Comparison of ENCODE assay signal across 15 cellular contexts in the genomic region with DNA sequence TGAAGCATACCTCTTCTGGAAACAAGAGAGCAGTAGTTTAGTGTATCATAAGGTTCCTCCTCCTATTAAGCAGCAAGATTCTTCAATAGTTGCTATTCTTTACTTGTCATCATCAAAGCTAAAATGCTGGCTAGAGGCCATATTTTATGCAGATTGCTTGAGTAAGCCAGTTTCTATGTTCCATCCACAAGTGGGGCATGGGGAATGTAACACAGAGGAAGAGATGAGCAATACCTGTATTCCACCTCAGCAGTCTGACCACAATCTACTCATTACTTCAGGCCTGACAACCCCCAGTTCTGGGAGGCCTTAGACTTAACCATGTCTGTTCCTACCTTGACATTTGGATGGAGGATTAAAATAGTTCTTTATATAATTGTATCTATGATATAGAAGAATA.
A peak's percentile ranks its signal among the peaks of the same experiment; 100 is the strongest.
DNase-seq lines count a peak whose midpoint lies in the region; ATAC-seq and TF ChIP-seq lines count a peak whose summit lies in the region.
"Had no signal": no experiment of that assay in that cellular context is flagged by ENCODE, and none has a peak within 500 bp of the region (broad histone marks: within the 10 kb centered on the region; RNA-seq: fewer than 3 reads in every experiment).

No MANE protein-coding gene starts in this region.

- no peaks in the 10 kb centered on the region for H3K27me3 Mint-ChIP-seq in activated T-cell treated with anti-CD3 and anti-CD28 coated beads, Interleukin-2, amount 50 U/mL, for 24 hours

- in situ Hi-C loops in brain microvascular endothelial cell (cut with HindIII; ENCODE audit: low pct_ligation_motif_present, low sequenced_read_pairs) = no loop called here

- no peaks in the 10 kb centered on the region for H3K36me3 Mint-ChIP-seq in activated T-cell treated with anti-CD3 and anti-CD28 coated beads, Interleukin-2, amount 50 U/mL, for 24 hours (ENCODE audit: low read depth)

- DNase-seq in activated T-cell treated with anti-CD3 and anti-CD28 coated beads for 48 hours (ENCODE audit: low read depth) = peak; percentile 8
- no peak for DNase-seq in activated T-cell treated with anti-CD3 and anti-CD28 coated beads, Interleukin-2, amount 50 U/mL, for 24 hours
- DNase-seq in astrocyte of the hippocampus (ENCODE audit: low read depth, low spot score) = peak; percentile 15
- peak; percentile 42 for DNase-seq in stimulated activated CD4-positive, alpha-beta T cell treated with anti-CD3 and anti-CD28 coated beads, Interleukin-4, amount 100 ng/mL, for 24 hours
- DNase-seq in brain microvascular endothelial cell = no peak
- DNase-seq in NCI-H1048 (lab: John Stamatoyannopoulos, UW) = no peak
- DNase-seq: Calu3, colonic mucosa, midbrain, NCI-H2081 treated with DMSO at 0.1 percent for 48 hours, SJCRH30, spleen had no signal

- H3K36me3 ChIP-seq in brain microvascular endothelial cell (replicated peaks) = no peaks in the 10 kb centered on the region
- H3K36me3 ChIP-seq: colonic mucosa, SJCRH30, spleen had no signal

- no peaks in the 10 kb centered on the region for H3K27me3 ChIP-seq in brain microvascular endothelial cell (replicated peaks)
- H3K27me3 ChIP-seq: colonic mucosa, SJCRH30, spleen had no signal

- peak; percentile 58 for ATAC-seq in HG03565 (IDR thresholded peaks at IDR 0.05; ENCODE audit: unreplicated experiment)
- no peak for ATAC-seq in GM18517 (IDR thresholded peaks at IDR 0.05; ENCODE audit: unreplicated experiment)

- no peak for TF ChIP-seq CTCF in brain microvascular endothelial cell (IDR thresholded peaks at IDR 0.05; ENCODE audit: low read depth, low read length, missing control alignments)

- no peak overlapping the region for H3K27ac Mint-ChIP-seq in activated T-cell treated with anti-CD3 and anti-CD28 coated beads, Interleukin-2, amount 50 U/mL, for 24 hours

- no peak overlapping the region for H3K4me3 Mint-ChIP-seq in activated T-cell treated with anti-CD3 and anti-CD28 coated beads, Interleukin-2, amount 50 U/mL, for 24 hours

- H3K4me1 Mint-ChIP-seq in activated T-cell treated with anti-CD3 and anti-CD28 coated beads, Interleukin-2, amount 50 U/mL, for 24 hours (ENCODE audit: low read depth) = peaks cover 10% of the 10 kb centered on the region

- H3K27ac ChIP-seq in brain microvascular endothelial cell = no peak overlapping the region
- H3K27ac ChIP-seq: colonic mucosa, HL-60, SJCRH30, spleen had no signal

- no peak overlapping the region for H3K4me3 ChIP-seq in brain microvascular endothelial cell (ENCODE audit: low read depth, low read length)
- H3K4me3 ChIP-seq: colonic mucosa, SJCRH30, spleen had no signal

- H3K9me3 Mint-ChIP-seq in activated T-cell treated with anti-CD3 and anti-CD28 coated beads, Interleukin-2, amount 50 U/mL, for 24 hours = peaks cover 5% of the 10 kb centered on the region

Comparison
In these comparisons a context has a peak if more than half of its experiments do, and no peak if none do; other contexts are left out.
1. DNase-seq: peak in activated T-cell treated with anti-CD3 and anti-CD28 coated beads for 48 hours (single experiment), astrocyte of the hippocampus (single experiment) and stimulated activated CD4-positive, alpha-beta T cell treated with anti-CD3 and anti-CD28 coated beads, Interleukin-4, amount 100 ng/mL, for 24 hours (single experiment); none in activated T-cell treated with anti-CD3 and anti-CD28 coated beads, Interleukin-2, amount 50 U/mL, for 24 hours (single experiment), brain microvascular endothelial cell (single experiment) and NCI-H1048 (single experiment).